Comparison of ENCODE assay signal across 1 cellular context in the genomic region with DNA sequence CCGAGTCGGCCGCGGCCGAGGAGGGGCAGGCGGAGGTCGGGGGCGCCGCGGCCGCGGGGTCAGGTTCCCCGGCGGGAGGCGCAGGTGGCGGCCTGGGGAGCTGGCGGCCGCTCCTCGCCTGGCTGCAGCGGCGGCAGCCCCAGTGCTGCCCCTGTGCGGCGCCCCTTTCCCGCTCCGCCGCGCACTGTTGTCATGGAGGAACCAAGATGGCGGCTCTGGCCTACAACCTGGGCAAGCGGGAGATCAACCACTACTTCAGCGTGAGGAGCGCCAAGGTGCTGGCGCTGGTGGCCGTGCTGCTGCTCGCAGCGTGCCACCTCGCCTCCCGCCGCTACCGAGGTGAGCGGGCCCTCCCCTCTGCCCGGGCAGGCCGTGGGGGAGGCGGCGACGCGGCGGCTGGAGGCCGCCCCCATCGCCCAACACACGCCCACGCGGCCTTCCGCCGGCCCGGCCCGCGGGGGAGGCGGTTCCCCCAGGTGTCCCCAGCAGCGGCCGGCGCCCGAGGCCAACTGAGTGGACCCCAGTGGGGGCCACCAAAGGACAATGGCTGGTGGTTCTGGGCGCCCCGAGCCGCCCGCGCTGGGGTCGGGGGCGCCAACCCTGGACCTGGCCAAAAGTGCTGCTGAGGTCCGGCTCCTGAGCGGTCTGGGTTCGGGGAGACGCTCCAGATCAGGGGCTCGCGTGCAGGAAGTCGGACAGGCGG.
TF ChIP-seq lines count a peak whose summit lies in the region.

No MANE protein-coding gene starts in this region.

TF ChIP-seq in K562, 482 proteins besides CTCF, POLR2A, EP300 and RAD21 (continued from another document and continues in another):
- TF ChIP-seq, protein P1, sequence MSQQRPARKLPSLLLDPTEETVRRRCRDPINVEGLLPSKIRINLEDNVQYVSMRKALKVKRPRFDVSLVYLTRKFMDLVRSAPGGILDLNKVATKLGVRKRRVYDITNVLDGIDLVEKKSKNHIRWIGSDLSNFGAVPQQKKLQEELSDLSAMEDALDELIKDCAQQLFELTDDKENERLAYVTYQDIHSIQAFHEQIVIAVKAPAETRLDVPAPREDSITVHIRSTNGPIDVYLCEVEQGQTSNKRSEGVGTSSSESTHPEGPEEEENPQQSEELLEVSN (IDR thresholded peaks at IDR 0.05; ENCODE audit: borderline replicate concordance in 1 of 2, extremely low read depth in 1 of 2, insufficient read depth in 1 of 2, insufficient read length in 1 of 2, low read depth in 1 of 2, low read length in 1 of 2, poor library complexity in 1 of 2, severe bottlenecking in 1 of 2), result peak; percentile 59 to 87
- TF ChIP-seq MAFK (IDR thresholded peaks at IDR 0.05; ENCODE audit: low read length), result no peak
- TF ChIP-seq MTA2 (IDR thresholded peaks at IDR 0.05; ENCODE audit: low read depth), result no peak
- TF ChIP-seq FOSL1 (tag; conservative IDR thresholded peaks at IDR 0.05), result no peak
- no peak for TF ChIP-seq JUNB (CRISPR knock-in tag; conservative IDR thresholded peaks at IDR 0.05)
- TF ChIP-seq SMAD1 (IDR thresholded peaks at IDR 0.05; ENCODE audit: low read depth, low read length, partially characterized antibody), result no peak
- no peak for TF ChIP-seq HNRNPUL1 (IDR thresholded peaks at IDR 0.05; ENCODE audit: low read length)
- peak; percentile 82 for TF ChIP-seq HNRNPL (IDR thresholded peaks at IDR 0.05; ENCODE audit: low read depth, low read length)
- TF ChIP-seq HOXB6 (CRISPR knock-in tag; IDR thresholded peaks at IDR 0.05; ENCODE audit: borderline replicate concordance), result no peak
- no peak for TF ChIP-seq EZH2 (IDR thresholded peaks at IDR 0.05; ENCODE audit: borderline replicate concordance, low read depth, low read length)
- no peak for TF ChIP-seq NR1H2 (CRISPR knock-in tag; IDR thresholded peaks at IDR 0.05)
- TF ChIP-seq, protein P2, sequence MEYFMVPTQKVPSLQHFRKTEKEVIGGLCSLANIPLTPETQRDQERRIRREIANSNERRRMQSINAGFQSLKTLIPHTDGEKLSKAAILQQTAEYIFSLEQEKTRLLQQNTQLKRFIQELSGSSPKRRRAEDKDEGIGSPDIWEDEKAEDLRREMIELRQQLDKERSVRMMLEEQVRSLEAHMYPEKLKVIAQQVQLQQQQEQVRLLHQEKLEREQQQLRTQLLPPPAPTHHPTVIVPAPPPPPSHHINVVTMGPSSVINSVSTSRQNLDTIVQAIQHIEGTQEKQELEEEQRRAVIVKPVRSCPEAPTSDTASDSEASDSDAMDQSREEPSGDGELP (CRISPR knock-in tag; IDR thresholded peaks at IDR 0.05; ENCODE audit: borderline replicate concordance), result peak; percentile 48; the same call in 1 of the 2 replicates
- TF ChIP-seq NBN (IDR thresholded peaks at IDR 0.05; ENCODE audit: low read depth), result no peak
- TF ChIP-seq ZFP36 (IDR thresholded peaks at IDR 0.05; ENCODE audit: low read depth, low read length, partially characterized antibody), result no peak
- TF ChIP-seq MCM2 (IDR thresholded peaks at IDR 0.05; ENCODE audit: low read depth), result no peak
- 0 out of 2 replicates have a peak, but pooled peaks have one; percentile 28 for TF ChIP-seq AFF4 (CRISPR knock-in tag; IDR thresholded peaks at IDR 0.05)
- TF ChIP-seq COPS2 (conservative IDR thresholded peaks at IDR 0.05), result no peak
- TF ChIP-seq ADNP (tag; IDR thresholded peaks at IDR 0.05), result no peak
- TF ChIP-seq TCF7 (IDR thresholded peaks at IDR 0.05; ENCODE audit: borderline replicate concordance), result 0 out of 2 replicates have a peak, but pooled peaks have one; percentile 41
- TF ChIP-seq KDM4B (IDR thresholded peaks at IDR 0.05; ENCODE audit: borderline replicate concordance in 2 of 2, low read depth in 1 of 2), result no peak
- TF ChIP-seq EWSR1 (IDR thresholded peaks at IDR 0.05; ENCODE audit: borderline replicate concordance, low read depth, partially characterized antibody), result no peak
- no peak for TF ChIP-seq THRAP3 (IDR thresholded peaks at IDR 0.05; ENCODE audit: borderline replicate concordance)
- no peak for TF ChIP-seq SAFB2 (IDR thresholded peaks at IDR 0.05; ENCODE audit: borderline replicate concordance, low read depth, low read length, severe bottlenecking)
- TF ChIP-seq ZNF3 (CRISPR knock-in tag; IDR thresholded peaks at IDR 0.05), result no peak
- peak; percentile 32 to 54; a peak in 1 of 4 replicates for TF ChIP-seq UBTF (IDR thresholded peaks at IDR 0.05; ENCODE audit: borderline replicate concordance in 1 of 2, low read depth in 2 of 2, low read length in 2 of 2)
- no peak for TF ChIP-seq ZNF444 (CRISPR knock-in tag; IDR thresholded peaks at IDR 0.05)
- TF ChIP-seq FUS (optimal IDR thresholded peaks at IDR 0.05; ENCODE audit: low read depth, low read length), result no peak
- TF ChIP-seq MXI1 (IDR thresholded peaks at IDR 0.05; ENCODE audit: low read depth, low read length), result no peak
- TF ChIP-seq CTBP1 (IDR thresholded peaks at IDR 0.05; ENCODE audit: borderline replicate concordance), result peak; percentile 89
- TF ChIP-seq FOXA3 (CRISPR knock-in tag; conservative IDR thresholded peaks at IDR 0.05 in 1 of 2, IDR thresholded peaks at IDR 0.05 in 1 of 2), result no peak
- peak; percentile 75 for TF ChIP-seq KDM5B (IDR thresholded peaks at IDR 0.05; ENCODE audit: insufficient replicate concordance, low read depth, low read length)
- TF ChIP-seq SRSF7 (optimal IDR thresholded peaks at IDR 0.05; ENCODE audit: low read depth, low read length), result no peak
- TF ChIP-seq LEF1 (IDR thresholded peaks at IDR 0.05), result no peak
- TF ChIP-seq, protein P3, sequence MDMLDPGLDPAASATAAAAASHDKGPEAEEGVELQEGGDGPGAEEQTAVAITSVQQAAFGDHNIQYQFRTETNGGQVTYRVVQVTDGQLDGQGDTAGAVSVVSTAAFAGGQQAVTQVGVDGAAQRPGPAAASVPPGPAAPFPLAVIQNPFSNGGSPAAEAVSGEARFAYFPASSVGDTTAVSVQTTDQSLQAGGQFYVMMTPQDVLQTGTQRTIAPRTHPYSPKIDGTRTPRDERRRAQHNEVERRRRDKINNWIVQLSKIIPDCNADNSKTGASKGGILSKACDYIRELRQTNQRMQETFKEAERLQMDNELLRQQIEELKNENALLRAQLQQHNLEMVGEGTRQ (CRISPR knock-in tag; IDR thresholded peaks at IDR 0.05), result no peak
- peak; percentile 61 for TF ChIP-seq SUPT5H (IDR thresholded peaks at IDR 0.05)
- TF ChIP-seq ARID4B (CRISPR knock-in tag; IDR thresholded peaks at IDR 0.05), result 0 out of 2 replicates have a peak, but pooled peaks have one; percentile 53
- no peak for TF ChIP-seq ZNF280B (CRISPR knock-in tag; IDR thresholded peaks at IDR 0.05)
- no peak for TF ChIP-seq ZNF239 (CRISPR knock-in tag; IDR thresholded peaks at IDR 0.05)
- no peak for TF ChIP-seq SIRT6 (IDR thresholded peaks at IDR 0.05; ENCODE audit: low read depth, low read length)
- TF ChIP-seq SAFB (IDR thresholded peaks at IDR 0.05; ENCODE audit: borderline replicate concordance, low read depth, low read length), result no peak
- peak; percentile 70 for TF ChIP-seq ZBTB7A (IDR thresholded peaks at IDR 0.05; ENCODE audit: borderline replicate concordance, control insufficient read depth, low read depth, low read length)
- TF ChIP-seq, protein P4, sequence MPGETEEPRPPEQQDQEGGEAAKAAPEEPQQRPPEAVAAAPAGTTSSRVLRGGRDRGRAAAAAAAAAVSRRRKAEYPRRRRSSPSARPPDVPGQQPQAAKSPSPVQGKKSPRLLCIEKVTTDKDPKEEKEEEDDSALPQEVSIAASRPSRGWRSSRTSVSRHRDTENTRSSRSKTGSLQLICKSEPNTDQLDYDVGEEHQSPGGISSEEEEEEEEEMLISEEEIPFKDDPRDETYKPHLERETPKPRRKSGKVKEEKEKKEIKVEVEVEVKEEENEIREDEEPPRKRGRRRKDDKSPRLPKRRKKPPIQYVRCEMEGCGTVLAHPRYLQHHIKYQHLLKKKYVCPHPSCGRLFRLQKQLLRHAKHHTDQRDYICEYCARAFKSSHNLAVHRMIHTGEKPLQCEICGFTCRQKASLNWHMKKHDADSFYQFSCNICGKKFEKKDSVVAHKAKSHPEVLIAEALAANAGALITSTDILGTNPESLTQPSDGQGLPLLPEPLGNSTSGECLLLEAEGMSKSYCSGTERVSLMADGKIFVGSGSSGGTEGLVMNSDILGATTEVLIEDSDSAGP (CRISPR knock-in tag; IDR thresholded peaks at IDR 0.05), result no peak
- no peak for TF ChIP-seq ZNF165 (CRISPR knock-in tag; IDR thresholded peaks at IDR 0.05; ENCODE audit: borderline replicate concordance)
- TF ChIP-seq IRF1 (CRISPR knock-in tag; IDR thresholded peaks at IDR 0.05; ENCODE audit: borderline replicate concordance), result no peak
